1 cellular context compared by ENCODE assay signal in the genomic region with DNA sequence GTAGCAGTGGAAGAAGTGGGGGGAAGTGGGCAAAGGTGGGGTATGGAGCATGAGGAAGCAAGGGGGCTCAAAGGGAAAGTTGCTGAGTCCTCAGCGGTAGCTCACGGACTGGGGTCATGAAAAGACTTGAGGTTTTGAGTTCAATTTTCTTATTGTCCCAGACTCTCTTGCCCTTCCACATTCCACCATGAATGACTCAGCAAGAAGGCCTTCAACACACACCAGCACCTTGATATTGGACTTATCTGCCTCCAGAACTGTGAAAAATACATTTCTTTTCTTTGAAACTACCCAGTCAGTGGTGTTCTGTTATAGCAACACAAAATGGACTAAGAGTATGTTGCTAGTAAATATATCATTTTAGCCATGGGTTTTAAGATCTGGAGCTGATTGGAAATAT.
TF ChIP-seq lines count a peak whose summit lies in the region.

No MANE protein-coding gene starts in this region.

TF ChIP-seq in K562, 482 proteins besides CTCF, POLR2A, EP300 and RAD21 (continued from another document and continues in another):
- TF ChIP-seq, protein P1, sequence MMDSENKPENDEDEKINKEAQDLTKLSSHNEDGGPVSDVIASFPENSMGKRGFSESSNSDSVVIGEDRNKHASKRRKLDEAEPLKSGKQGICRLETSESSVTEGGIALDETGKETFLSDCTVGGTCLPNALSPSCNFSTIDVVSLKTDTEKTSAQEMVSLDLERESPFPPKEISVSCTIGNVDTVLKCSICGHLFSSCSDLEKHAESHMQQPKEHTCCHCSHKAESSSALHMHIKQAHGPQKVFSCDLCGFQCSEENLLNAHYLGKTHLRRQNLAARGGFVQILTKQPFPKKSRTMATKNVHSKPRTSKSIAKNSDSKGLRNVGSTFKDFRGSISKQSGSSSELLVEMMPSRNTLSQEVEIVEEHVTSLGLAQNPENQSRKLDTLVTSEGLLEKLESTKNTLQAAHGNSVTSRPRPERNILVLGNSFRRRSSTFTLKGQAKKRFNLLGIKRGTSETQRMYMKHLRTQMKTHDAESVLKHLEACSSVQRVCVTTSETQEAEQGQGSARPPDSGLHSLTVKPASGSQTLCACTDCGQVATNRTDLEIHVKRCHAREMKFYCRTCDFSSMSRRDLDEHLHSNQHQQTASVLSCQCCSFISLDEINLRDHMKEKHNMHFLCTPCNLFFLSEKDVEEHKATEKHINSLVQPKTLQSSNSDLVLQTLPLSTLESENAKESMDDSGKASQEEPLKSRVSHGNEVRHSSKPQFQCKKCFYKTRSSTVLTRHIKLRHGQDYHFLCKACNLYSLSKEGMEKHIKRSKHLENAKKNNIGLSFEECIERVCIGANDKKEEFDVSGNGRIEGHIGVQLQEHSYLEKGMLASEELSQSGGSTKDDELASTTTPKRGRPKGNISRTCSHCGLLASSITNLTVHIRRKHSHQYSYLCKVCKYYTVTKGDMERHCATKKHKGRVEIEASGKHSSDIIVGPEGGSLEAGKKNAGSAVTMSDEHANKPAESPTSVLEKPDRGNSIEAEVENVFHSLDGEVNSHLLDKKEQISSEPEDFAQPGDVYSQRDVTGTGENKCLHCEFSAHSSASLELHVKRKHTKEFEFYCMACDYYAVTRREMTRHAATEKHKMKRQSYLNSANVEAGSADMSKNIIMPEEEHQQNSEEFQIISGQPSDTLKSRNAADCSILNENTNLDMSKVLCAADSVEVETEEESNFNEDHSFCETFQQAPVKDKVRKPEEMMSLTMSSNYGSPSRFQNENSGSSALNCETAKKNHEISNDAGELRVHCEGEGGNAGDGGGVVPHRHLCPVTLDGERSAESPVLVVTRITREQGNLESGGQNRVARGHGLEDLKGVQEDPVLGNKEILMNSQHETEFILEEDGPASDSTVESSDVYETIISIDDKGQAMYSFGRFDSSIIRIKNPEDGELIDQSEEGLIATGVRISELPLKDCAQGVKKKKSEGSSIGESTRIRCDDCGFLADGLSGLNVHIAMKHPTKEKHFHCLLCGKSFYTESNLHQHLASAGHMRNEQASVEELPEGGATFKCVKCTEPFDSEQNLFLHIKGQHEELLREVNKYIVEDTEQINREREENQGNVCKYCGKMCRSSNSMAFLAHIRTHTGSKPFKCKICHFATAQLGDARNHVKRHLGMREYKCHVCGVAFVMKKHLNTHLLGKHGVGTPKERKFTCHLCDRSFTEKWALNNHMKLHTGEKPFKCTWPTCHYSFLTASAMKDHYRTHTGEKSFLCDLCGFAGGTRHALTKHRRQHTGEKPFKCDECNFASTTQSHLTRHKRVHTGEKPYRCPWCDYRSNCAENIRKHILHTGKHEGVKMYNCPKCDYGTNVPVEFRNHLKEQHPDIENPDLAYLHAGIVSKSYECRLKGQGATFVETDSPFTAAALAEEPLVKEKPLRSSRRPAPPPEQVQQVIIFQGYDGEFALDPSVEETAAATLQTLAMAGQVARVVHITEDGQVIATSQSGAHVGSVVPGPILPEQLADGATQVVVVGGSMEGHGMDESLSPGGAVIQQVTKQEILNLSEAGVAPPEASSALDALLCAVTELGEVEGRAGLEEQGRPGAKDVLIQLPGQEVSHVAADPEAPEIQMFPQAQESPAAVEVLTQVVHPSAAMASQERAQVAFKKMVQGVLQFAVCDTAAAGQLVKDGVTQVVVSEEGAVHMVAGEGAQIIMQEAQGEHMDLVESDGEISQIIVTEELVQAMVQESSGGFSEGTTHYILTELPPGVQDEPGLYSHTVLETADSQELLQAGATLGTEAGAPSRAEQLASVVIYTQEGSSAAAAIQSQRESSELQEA (IDR thresholded peaks at IDR 0.05; ENCODE audit: low read depth): no peak
- TF ChIP-seq, protein P2, sequence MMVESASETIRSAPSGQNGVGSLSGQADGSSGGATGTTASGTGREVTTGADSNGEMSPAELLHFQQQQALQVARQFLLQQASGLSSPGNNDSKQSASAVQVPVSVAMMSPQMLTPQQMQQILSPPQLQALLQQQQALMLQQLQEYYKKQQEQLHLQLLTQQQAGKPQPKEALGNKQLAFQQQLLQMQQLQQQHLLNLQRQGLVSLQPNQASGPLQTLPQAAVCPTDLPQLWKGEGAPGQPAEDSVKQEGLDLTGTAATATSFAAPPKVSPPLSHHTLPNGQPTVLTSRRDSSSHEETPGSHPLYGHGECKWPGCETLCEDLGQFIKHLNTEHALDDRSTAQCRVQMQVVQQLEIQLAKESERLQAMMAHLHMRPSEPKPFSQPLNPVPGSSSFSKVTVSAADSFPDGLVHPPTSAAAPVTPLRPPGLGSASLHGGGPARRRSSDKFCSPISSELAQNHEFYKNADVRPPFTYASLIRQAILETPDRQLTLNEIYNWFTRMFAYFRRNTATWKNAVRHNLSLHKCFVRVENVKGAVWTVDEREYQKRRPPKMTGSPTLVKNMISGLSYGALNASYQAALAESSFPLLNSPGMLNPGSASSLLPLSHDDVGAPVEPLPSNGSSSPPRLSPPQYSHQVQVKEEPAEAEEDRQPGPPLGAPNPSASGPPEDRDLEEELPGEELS (CRISPR knock-in tag; IDR thresholded peaks at IDR 0.05; ENCODE audit: borderline replicate concordance): no peak
- TF ChIP-seq ZNF668 (CRISPR knock-in tag; IDR thresholded peaks at IDR 0.05): no peak
- TF ChIP-seq, protein P3, sequence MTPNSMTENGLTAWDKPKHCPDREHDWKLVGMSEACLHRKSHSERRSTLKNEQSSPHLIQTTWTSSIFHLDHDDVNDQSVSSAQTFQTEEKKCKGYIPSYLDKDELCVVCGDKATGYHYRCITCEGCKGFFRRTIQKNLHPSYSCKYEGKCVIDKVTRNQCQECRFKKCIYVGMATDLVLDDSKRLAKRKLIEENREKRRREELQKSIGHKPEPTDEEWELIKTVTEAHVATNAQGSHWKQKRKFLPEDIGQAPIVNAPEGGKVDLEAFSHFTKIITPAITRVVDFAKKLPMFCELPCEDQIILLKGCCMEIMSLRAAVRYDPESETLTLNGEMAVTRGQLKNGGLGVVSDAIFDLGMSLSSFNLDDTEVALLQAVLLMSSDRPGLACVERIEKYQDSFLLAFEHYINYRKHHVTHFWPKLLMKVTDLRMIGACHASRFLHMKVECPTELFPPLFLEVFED (CRISPR knock-in tag; conservative IDR thresholded peaks at IDR 0.05): no peak
- TF ChIP-seq OTX1 (CRISPR knock-in tag; IDR thresholded peaks at IDR 0.05): no peak
- no peak for TF ChIP-seq STAG1 (CRISPR knock-in tag; IDR thresholded peaks at IDR 0.05; ENCODE audit: borderline replicate concordance)
- no peak for TF ChIP-seq ETV6 (IDR thresholded peaks at IDR 0.05; ENCODE audit: borderline replicate concordance in 1 of 2, low read depth in 2 of 2, low read length in 1 of 2)
- TF ChIP-seq ETV6 (CRISPR knock-in tag; IDR thresholded peaks at IDR 0.05; ENCODE audit: borderline replicate concordance): no peak
- TF ChIP-seq, protein P4, sequence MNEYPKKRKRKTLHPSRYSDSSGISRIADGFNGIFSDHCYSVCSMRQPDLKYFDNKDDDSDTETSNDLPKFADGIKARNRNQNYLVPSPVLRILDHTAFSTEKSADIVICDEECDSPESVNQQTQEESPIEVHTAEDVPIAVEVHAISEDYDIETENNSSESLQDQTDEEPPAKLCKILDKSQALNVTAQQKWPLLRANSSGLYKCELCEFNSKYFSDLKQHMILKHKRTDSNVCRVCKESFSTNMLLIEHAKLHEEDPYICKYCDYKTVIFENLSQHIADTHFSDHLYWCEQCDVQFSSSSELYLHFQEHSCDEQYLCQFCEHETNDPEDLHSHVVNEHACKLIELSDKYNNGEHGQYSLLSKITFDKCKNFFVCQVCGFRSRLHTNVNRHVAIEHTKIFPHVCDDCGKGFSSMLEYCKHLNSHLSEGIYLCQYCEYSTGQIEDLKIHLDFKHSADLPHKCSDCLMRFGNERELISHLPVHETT (CRISPR knock-in tag; conservative IDR thresholded peaks at IDR 0.05 in 1 of 2, IDR thresholded peaks at IDR 0.05 in 1 of 2): no peak
- no peak for TF ChIP-seq ZKSCAN3 (CRISPR knock-in tag; IDR thresholded peaks at IDR 0.05)
- TF ChIP-seq, protein P5, sequence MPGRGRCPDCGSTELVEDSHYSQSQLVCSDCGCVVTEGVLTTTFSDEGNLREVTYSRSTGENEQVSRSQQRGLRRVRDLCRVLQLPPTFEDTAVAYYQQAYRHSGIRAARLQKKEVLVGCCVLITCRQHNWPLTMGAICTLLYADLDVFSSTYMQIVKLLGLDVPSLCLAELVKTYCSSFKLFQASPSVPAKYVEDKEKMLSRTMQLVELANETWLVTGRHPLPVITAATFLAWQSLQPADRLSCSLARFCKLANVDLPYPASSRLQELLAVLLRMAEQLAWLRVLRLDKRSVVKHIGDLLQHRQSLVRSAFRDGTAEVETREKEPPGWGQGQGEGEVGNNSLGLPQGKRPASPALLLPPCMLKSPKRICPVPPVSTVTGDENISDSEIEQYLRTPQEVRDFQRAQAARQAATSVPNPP (IDR thresholded peaks at IDR 0.05; ENCODE audit: borderline replicate concordance, insufficient read depth, insufficient read length): no peak
- no peak for TF ChIP-seq ZNF165 (CRISPR knock-in tag; IDR thresholded peaks at IDR 0.05; ENCODE audit: borderline replicate concordance)
- TF ChIP-seq, protein P6, sequence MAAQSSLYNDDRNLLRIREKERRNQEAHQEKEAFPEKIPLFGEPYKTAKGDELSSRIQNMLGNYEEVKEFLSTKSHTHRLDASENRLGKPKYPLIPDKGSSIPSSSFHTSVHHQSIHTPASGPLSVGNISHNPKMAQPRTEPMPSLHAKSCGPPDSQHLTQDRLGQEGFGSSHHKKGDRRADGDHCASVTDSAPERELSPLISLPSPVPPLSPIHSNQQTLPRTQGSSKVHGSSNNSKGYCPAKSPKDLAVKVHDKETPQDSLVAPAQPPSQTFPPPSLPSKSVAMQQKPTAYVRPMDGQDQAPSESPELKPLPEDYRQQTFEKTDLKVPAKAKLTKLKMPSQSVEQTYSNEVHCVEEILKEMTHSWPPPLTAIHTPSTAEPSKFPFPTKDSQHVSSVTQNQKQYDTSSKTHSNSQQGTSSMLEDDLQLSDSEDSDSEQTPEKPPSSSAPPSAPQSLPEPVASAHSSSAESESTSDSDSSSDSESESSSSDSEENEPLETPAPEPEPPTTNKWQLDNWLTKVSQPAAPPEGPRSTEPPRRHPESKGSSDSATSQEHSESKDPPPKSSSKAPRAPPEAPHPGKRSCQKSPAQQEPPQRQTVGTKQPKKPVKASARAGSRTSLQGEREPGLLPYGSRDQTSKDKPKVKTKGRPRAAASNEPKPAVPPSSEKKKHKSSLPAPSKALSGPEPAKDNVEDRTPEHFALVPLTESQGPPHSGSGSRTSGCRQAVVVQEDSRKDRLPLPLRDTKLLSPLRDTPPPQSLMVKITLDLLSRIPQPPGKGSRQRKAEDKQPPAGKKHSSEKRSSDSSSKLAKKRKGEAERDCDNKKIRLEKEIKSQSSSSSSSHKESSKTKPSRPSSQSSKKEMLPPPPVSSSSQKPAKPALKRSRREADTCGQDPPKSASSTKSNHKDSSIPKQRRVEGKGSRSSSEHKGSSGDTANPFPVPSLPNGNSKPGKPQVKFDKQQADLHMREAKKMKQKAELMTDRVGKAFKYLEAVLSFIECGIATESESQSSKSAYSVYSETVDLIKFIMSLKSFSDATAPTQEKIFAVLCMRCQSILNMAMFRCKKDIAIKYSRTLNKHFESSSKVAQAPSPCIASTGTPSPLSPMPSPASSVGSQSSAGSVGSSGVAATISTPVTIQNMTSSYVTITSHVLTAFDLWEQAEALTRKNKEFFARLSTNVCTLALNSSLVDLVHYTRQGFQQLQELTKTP (IDR thresholded peaks at IDR 0.05; ENCODE audit: low read depth in 1 of 2, partially characterized antibody in 2 of 2): no peak
- no peak for TF ChIP-seq PML (IDR thresholded peaks at IDR 0.05; ENCODE audit: low read length)
- TF ChIP-seq TEAD1 (CRISPR knock-in tag; IDR thresholded peaks at IDR 0.05): 0 out of 4 replicates have a peak, but pooled peaks have one; percentile 31 to 60
- TF ChIP-seq SMARCE1 (IDR thresholded peaks at IDR 0.05): peak; percentile 67; the same call in 1 of the 2 replicates
- peak; percentile 82 for TF ChIP-seq SMARCA4 (IDR thresholded peaks at IDR 0.05)
- no peak for TF ChIP-seq HIVEP1 (CRISPR knock-in tag; IDR thresholded peaks at IDR 0.05)
- TF ChIP-seq KDM5B (IDR thresholded peaks at IDR 0.05; ENCODE audit: insufficient replicate concordance, low read depth, low read length): no peak
- no peak for TF ChIP-seq NR3C1 (CRISPR knock-in tag; IDR thresholded peaks at IDR 0.05)
- TF ChIP-seq, protein P7, sequence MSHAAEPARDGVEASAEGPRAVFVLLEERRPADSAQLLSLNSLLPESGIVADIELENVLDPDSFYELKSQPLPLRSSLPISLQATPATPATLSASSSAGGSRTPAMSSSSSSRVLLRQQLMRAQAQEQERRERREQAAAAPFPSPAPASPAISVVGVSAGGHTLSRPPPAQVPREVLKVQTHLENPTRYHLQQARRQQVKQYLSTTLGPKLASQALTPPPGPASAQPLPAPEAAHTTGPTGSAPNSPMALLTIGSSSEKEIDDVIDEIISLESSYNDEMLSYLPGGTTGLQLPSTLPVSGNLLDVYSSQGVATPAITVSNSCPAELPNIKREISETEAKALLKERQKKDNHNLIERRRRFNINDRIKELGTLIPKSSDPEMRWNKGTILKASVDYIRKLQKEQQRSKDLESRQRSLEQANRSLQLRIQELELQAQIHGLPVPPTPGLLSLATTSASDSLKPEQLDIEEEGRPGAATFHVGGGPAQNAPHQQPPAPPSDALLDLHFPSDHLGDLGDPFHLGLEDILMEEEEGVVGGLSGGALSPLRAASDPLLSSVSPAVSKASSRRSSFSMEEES (CRISPR knock-in tag; IDR thresholded peaks at IDR 0.05): no peak
- TF ChIP-seq, protein P8, sequence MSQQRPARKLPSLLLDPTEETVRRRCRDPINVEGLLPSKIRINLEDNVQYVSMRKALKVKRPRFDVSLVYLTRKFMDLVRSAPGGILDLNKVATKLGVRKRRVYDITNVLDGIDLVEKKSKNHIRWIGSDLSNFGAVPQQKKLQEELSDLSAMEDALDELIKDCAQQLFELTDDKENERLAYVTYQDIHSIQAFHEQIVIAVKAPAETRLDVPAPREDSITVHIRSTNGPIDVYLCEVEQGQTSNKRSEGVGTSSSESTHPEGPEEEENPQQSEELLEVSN (IDR thresholded peaks at IDR 0.05; ENCODE audit: borderline replicate concordance in 1 of 2, extremely low read depth in 1 of 2, insufficient read depth in 1 of 2, insufficient read length in 1 of 2, low read depth in 1 of 2, low read length in 1 of 2, poor library complexity in 1 of 2, severe bottlenecking in 1 of 2): no peak
- TF ChIP-seq, protein P9, sequence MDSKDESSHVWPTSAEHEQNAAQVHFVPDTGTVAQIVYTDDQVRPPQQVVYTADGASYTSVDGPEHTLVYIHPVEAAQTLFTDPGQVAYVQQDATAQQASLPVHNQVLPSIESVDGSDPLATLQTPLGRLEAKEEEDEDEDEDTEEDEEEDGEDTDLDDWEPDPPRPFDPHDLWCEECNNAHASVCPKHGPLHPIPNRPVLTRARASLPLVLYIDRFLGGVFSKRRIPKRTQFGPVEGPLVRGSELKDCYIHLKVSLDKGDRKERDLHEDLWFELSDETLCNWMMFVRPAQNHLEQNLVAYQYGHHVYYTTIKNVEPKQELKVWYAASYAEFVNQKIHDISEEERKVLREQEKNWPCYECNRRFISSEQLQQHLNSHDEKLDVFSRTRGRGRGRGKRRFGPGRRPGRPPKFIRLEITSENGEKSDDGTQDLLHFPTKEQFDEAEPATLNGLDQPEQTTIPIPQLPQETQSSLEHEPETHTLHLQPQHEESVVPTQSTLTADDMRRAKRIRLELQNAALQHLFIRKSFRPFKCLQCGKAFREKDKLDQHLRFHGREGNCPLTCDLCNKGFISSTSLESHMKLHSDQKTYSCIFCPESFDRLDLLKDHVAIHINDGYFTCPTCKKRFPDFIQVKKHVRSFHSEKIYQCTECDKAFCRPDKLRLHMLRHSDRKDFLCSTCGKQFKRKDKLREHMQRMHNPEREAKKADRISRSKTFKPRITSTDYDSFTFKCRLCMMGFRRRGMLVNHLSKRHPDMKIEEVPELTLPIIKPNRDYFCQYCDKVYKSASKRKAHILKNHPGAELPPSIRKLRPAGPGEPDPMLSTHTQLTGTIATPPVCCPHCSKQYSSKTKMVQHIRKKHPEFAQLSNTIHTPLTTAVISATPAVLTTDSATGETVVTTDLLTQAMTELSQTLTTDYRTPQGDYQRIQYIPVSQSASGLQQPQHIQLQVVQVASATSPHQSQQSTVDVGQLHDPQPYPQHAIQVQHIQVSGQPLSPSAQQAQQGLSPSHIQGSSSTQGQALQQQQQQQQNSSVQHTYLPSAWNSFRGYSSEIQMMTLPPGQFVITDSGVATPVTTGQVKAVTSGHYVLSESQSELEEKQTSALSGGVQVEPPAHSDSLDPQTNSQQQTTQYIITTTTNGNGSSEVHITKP (IDR thresholded peaks at IDR 0.05; ENCODE audit: partially characterized antibody): no peak
- TF ChIP-seq ZNF316 (IDR thresholded peaks at IDR 0.05): peak; percentile 96
- peak; percentile 19; the same call in 1 of the 2 replicates for TF ChIP-seq ZEB2 (IDR thresholded peaks at IDR 0.05)
